ENCODE assay signal across 8 cellular contexts in the genomic region with DNA sequence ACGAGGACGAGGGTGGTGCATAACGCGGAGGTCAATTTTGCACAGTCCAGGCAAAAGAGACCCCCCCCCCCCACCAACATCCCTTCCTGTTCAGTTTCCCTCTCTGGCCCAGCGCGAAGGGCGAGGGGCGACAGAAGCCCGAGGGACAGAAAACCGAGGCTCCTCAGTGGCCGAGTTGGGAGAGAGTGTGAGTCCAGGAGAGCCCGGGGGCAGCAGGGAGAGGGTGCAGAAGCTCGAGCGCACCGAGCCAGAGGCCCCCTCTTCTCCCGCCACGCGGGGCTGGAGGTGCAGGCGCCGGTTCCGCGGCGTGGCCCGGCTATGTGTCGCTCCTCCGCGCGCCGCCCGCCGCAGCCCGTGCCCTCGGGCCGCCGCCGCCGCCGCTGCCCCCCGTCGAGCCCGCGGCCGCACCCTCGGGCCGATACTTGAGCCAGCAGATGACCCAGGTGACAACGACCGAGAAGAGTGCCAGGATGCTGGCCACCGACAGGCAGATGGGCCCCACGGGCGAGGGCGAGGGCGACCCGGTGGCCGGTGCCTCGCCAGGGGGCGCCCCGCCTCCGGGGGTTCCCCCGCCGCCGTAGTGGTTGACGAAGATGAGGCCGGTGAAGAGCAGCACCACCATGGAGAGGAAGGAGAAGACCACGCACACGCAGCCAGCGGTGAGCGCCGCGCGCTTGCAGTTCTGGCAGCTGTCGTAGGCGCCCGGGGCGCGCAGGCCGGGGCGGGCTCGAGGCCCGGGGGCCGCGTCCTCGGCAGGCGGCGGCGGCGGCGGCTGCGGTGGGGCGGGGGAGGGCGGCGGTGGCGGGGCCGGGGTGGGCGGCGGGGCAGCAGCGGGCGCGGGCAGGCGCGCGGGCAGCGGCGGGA. TPM values are rescaled to one million over a fixed set of nuclear protein-coding genes. Genes with fewer than 3 reads are reported as not detected.
DNase-seq lines count a peak whose midpoint lies in the region; ATAC-seq, FAIRE-seq and TF ChIP-seq lines count a peak whose summit lies in the region.

No MANE protein-coding gene starts in this region.

- no peak overlapping the region for H3K9ac ChIP-seq in kidney (ENCODE audit: low read length in 2 of 2)

- H3K27me3 ChIP-seq in CD8-positive, alpha-beta memory T cell (ENCODE audit: insufficient read depth, low read length, poor library complexity, severe bottlenecking) = peaks cover 15% of the 10 kb centered on the region

- peaks cover 29 to 64% of the 10 kb centered on the region in 2 donors for H3K27me3 Mint-ChIP-seq in CD8-positive, alpha-beta memory T cell
- peaks cover 35% of the 10 kb centered on the region for H3K27me3 Mint-ChIP-seq in stimulated activated memory B cell treated with anti-CD40 and anti-IgM and Interleukin-4, amounts not matched to agents 10 μg/mL and 1 μg/mL and 100 μg/mL, for 72 hours

- H3K9me3 ChIP-seq in CD8-positive, alpha-beta memory T cell (ENCODE audit: low read length) = no peaks in the 10 kb centered on the region
- no peaks in the 10 kb centered on the region for H3K9me3 ChIP-seq in kidney (ENCODE audit: control insufficient read depth in 1 of 2, low read length in 2 of 2)

- intact Hi-C loops in kidney (cut with DNase I) = no loop called here

- no peak for FAIRE-seq in kidney (lab: Jason Lieb, UNC)

- peak; percentile 39 for TF ChIP-seq CTCF in astrocyte of the cerebellum (IDR thresholded peaks at IDR 0.05; ENCODE audit: low read depth, low read length, missing control alignments)
- TF ChIP-seq CTCF in kidney (IDR thresholded peaks at IDR 0.05; ENCODE audit: borderline replicate concordance, extremely low read depth, insufficient read depth) = no peak

- no peak overlapping the region for H3K27ac Mint-ChIP-seq in CD8-positive, alpha-beta memory T cell
- H3K27ac Mint-ChIP-seq in stimulated activated memory B cell treated with anti-CD40 and anti-IgM and Interleukin-4, amounts not matched to agents 10 μg/mL and 1 μg/mL and 100 μg/mL, for 72 hours = peak overlapping the region; percentile 46

- H3K4me3 Mint-ChIP-seq in CD8-positive, alpha-beta memory T cell = peak overlapping the region; percentile 75 to 91 (median 84)
- H3K4me3 Mint-ChIP-seq in stimulated activated memory B cell treated with anti-CD40 and anti-IgM and Interleukin-4, amounts not matched to agents 10 μg/mL and 1 μg/mL and 100 μg/mL, for 72 hours = peak overlapping the region; percentile 85

- POLR2A ChIA-PET in CD8-positive, alpha-beta memory T cell (lab: Charles Lee) = no interaction called here

- no peaks in the 10 kb centered on the region for H3K4me1 ChIP-seq in CD8-positive, alpha-beta memory T cell (ENCODE audit: insufficient read depth, low read length)
- peaks cover 0 to 3% of the 10 kb centered on the region in 2 donors for H3K4me1 ChIP-seq in kidney (ENCODE audit: control insufficient read depth in 1 of 2, insufficient read depth in 1 of 2, low read depth in 1 of 2, low read length in 2 of 2)

- peak overlapping the region; percentile 53 for H3K4me3 ChIP-seq in CD8-positive, alpha-beta memory T cell (ENCODE audit: low read length)
- H3K4me3 ChIP-seq in astrocyte of the cerebellum (ENCODE audit: low read depth, low read length) (peak overlapping the region; percentile 51), kidney (ENCODE audit: low read length in 2 of 2) (peak overlapping the region; percentile 74 to 75)

- DNase-seq in CD8-positive, alpha-beta memory T cell = no peak
- peak; percentile 79 for DNase-seq in NCI-H748 (lab: John Stamatoyannopoulos, UW; ENCODE audit: unreplicated experiment)
- no peak for DNase-seq in astrocyte of the cerebellum (ENCODE audit: low read depth)
- DNase-seq in kidney = peak; percentile 76
- DNase-seq in middle frontal gyrus (ENCODE audit: extremely low spot score, low spot score) = no peak

- in situ Hi-C loops in astrocyte of the cerebellum (cut with HindIII; ENCODE audit: low sequenced_read_pairs) = loop anchor here (25.0 kb wide), 2 partner anchors 282 to 293 kb away; no protein-coding TSS in a partner anchor

- H3K36me3 Mint-ChIP-seq in CD8-positive, alpha-beta memory T cell = no peaks in the 10 kb centered on the region
- no peaks in the 10 kb centered on the region for H3K36me3 Mint-ChIP-seq in stimulated activated memory B cell treated with anti-CD40 and anti-IgM and Interleukin-4, amounts not matched to agents 10 μg/mL and 1 μg/mL and 100 μg/mL, for 72 hours

- no peaks in the 10 kb centered on the region for H3K36me3 ChIP-seq in CD8-positive, alpha-beta memory T cell (ENCODE audit: insufficient read depth, low read length)
- H3K36me3 ChIP-seq in kidney (ENCODE audit: control insufficient read depth in 1 of 2, insufficient read depth in 2 of 2, low read length in 2 of 2) = no peaks in the 10 kb centered on the region

- CTCF ChIA-PET in CD8-positive, alpha-beta memory T cell (lab: Charles Lee) = interaction anchor here (0.8 to 1.3 kb wide), 3 partner anchors 243 to 284 kb away, joined by 3 to 8 read pairs (median 4); no protein-coding TSS in a partner anchor

- ATAC-seq in GM19023 (IDR thresholded peaks at IDR 0.05; ENCODE audit: unreplicated experiment) = peak; percentile 40
- ATAC-seq in HG03103 (IDR thresholded peaks at IDR 0.05; ENCODE audit: low read depth, unreplicated experiment) = peak; percentile 40
- ATAC-seq in stimulated activated memory B cell treated with anti-CD40 and anti-IgM and Interleukin-4, amounts not matched to agents 10 μg/mL and 1 μg/mL and 100 μg/mL, for 72 hours = peak; percentile 69

- peaks cover 6 to 25% (median 19%) of the 10 kb centered on the region in 3 donors for H3K4me1 Mint-ChIP-seq in CD8-positive, alpha-beta memory T cell
- peaks cover 13% of the 10 kb centered on the region for H3K4me1 Mint-ChIP-seq in stimulated activated memory B cell treated with anti-CD40 and anti-IgM and Interleukin-4, amounts not matched to agents 10 μg/mL and 1 μg/mL and 100 μg/mL, for 72 hours

- no peak overlapping the region for H3K27ac ChIP-seq in CD8-positive, alpha-beta memory T cell (ENCODE audit: low read depth, low read length)
- no peak overlapping the region for H3K27ac ChIP-seq in kidney (ENCODE audit: low read depth in 2 of 2, low read length in 2 of 2)

- peaks cover 0 to 4% (median 2%) of the 10 kb centered on the region in 5 donors for H3K9me3 Mint-ChIP-seq in CD8-positive, alpha-beta memory T cell
- H3K9me3 Mint-ChIP-seq in stimulated activated memory B cell treated with anti-CD40 and anti-IgM and Interleukin-4, amounts not matched to agents 10 μg/mL and 1 μg/mL and 100 μg/mL, for 72 hours = no peaks in the 10 kb centered on the region

RNA-seq across cellular contexts. Expression of gene PAX3, which starts 20.1 kb away (rescaled TPM):
- not detected for total RNA-seq in CD8-positive, alpha-beta memory T cell
- polyA plus RNA-seq in CD8-positive, alpha-beta memory T cell = not detected
- not detected for total RNA-seq in kidney
- not detected for polyA plus RNA-seq in kidney (ENCODE audit: insufficient read depth, low read depth, low replicate concordance)

Comparison
In these comparisons a context has a peak if more than half of its experiments do, and no peak if none do; other contexts are left out.
1. DNase-seq: peak in NCI-H748 (single experiment) and kidney (single experiment); none in CD8-positive, alpha-beta memory T cell (0 of 5), astrocyte of the cerebellum (single experiment) and middle frontal gyrus (single experiment).
2. Peak in every context shown above with its lines, with median percentiles within 50 percentile points of each other: H3K4me3 ChIP-seq and ATAC-seq.